ENCODE assay signal across 8 cellular contexts in the genomic region with DNA sequence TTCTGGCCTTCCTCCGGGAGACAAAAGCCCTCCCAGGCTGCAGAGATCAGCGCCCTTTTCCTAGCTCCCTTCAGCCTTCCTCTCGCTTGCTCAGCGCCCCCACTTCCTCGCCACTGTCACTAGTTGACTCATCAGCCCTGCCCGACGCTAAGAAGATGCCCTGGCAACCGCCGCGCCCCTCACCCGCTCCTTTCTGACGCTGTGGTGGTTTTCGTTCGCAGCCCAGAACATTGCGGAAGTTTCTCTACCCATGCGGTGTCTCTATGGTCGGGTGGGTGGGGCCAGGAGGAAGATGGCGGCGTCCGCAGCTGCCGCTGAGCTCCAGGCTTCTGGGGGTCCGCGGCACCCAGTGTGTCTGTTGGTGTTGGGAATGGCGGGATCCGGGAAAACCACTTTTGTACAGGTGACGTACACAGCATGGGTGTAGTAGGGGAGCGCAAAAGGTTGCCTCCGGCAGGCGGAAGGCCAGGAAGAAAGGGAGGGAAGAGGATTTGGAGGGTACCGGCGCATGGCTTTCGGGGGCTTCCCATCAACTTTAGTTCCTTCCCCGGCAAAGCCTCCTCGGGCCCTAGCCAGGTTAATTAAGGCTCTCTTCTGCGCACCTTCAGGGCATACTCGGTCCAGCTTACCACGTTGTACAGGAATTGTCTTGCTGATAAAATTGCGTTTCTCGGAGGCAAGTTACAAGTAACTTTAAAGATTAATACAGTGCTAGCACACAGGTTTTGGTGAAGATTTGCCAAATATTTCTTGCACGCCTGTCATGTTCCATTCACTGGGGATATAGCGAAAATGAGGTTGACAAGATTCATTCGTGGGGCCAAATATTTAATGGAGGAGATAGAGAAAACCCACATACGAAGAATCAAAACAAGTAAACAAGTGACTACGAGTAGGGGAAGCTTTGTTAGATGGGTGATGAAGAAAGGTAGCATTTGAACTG. TPM values are rescaled to one million over a fixed set of nuclear protein-coding genes. Genes with fewer than 3 reads are reported as not detected.
DNase-seq lines count a peak whose midpoint lies in the region; ATAC-seq and TF ChIP-seq lines count a peak whose summit lies in the region.

A gene with protein sequence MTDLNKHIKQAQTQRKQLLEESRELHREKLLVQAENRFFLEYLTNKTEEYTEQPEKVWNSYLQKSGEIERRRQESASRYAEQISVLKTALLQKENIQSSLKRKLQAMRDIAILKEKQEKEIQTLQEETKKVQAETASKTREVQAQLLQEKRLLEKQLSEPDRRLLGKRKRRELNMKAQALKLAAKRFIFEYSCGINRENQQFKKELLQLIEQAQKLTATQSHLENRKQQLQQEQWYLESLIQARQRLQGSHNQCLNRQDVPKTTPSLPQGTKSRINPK (minus strand): TSS at position 246 of the 943 bp plus-strand sequence. CDS start 1,213 bp downstream, outside the sequence.
A gene (plus strand): TSS at position 284 of the 943 bp plus-strand sequence. CDS start 9 bp downstream, at position 293.

- peaks cover 13 to 20% of the 10 kb centered on the region in 2 donors for H3K4me1 Mint-ChIP-seq in natural killer cell

- H3K27ac Mint-ChIP-seq in natural killer cell: no peak within 1 kb of the TSS

- peaks cover 11% of the 10 kb centered on the region for H3K36me3 Mint-ChIP-seq in natural killer cell

- no peaks in the 10 kb centered on the region for H3K27me3 Mint-ChIP-seq in natural killer cell (ENCODE audit: low read depth in 2 of 2)

- H3K27ac ChIP-seq in DOHH2 (ENCODE audit: low read depth, low read length): peak within 1 kb of the TSS; percentile 26
- H3K27ac ChIP-seq in Panc1 (ENCODE audit: low read length): peak within 1 kb of the TSS; percentile 92

- H3K4me1 ChIP-seq in DOHH2 (ENCODE audit: control insufficient read depth, low read length) (peaks cover 31% of the 10 kb centered on the region), Panc1 (ENCODE audit: control insufficient read depth, insufficient read depth, low read length) (peaks cover 8% of the 10 kb centered on the region)

- peaks cover 7% of the 10 kb centered on the region; the same call in 1 of the 2 replicates for H3F3A ChIP-seq in DOHH2 (ENCODE audit: control insufficient read depth, insufficient read depth)

- H3K9me3 ChIP-seq in DOHH2 (ENCODE audit: control insufficient read depth, insufficient read depth, low read length) (no peaks in the 10 kb centered on the region), Panc1 (ENCODE audit: control insufficient read depth, insufficient read depth, low read depth, low read length) (no peaks in the 10 kb centered on the region)

- H3K4me2 ChIP-seq in DOHH2 (ENCODE audit: low read length): peak within 1 kb of the TSS; percentile 74

- peaks cover 20% of the 10 kb centered on the region for H3K79me2 ChIP-seq in DOHH2 (ENCODE audit: control insufficient read depth, low read length)

- H3K27me3 ChIP-seq in DOHH2 (ENCODE audit: control insufficient read depth, low read length) (no peaks in the 10 kb centered on the region), Panc1 (ENCODE audit: control insufficient read depth, insufficient read depth, low read length) (no peaks in the 10 kb centered on the region)

- H4K20me1 ChIP-seq in DOHH2 (ENCODE audit: control insufficient read depth, insufficient read depth, low read depth, low read length): no peaks in the 10 kb centered on the region

- DNase-seq in KG1 (lab: John Stamatoyannopoulos, UW) (peak; percentile 88), Panc1 (ENCODE audit: low read depth, low spot score) (peak; percentile 53), activated T-helper 1 cell treated with Interleukin-2 at 50 U/mL for 16 hours (ENCODE audit: low read depth) (peak; percentile 90), fibroblast of peridontal ligament (ENCODE audit: extremely low read depth) (peak; percentile 91), natural killer cell (peak; percentile 92)
- peak; percentile 87 to 93 (median 91) for DNase-seq in stimulated activated naive CD4-positive, alpha-beta T cell (lab: John Stamatoyannopoulos, UW)

- TF ChIP-seq CTCF in DOHH2 (IDR thresholded peaks at IDR 0.05; ENCODE audit: low read depth, low read length, poor library complexity, severe bottlenecking) (no peak), Panc1 (IDR thresholded peaks at IDR 0.05) (no peak), natural killer cell (IDR thresholded peaks at IDR 0.05) (no peak)

- no peaks in the 10 kb centered on the region for H3K9me2 ChIP-seq in DOHH2 (replicated peaks; ENCODE audit: control insufficient read depth, low read length)

- BruUV-seq in Panc1 (replicated peaks; lab: Mats Ljungman, UMichigan): TSS peak; percentile 86

- POLR2A ChIA-PET in Panc1 (lab: Charles Lee): interaction anchor here (0.9 kb wide), 1 partner anchor 15 kb away, joined by 3 read pairs; no protein-coding TSS in a partner anchor

- in situ Hi-C loops in Panc1 (cut with HindIII; ENCODE audit: low pct_unique_long_range_greater_than_20kb, low sequenced_read_pairs): no loop called here

- peak within 1 kb of the TSS; percentile 88 for H3K4me3 ChIP-seq in DOHH2 (ENCODE audit: low read length)
- H3K4me3 ChIP-seq in Panc1 (ENCODE audit: low read depth in 2 of 2, low read length in 2 of 2): peak within 1 kb of the TSS; percentile 77 to 100

- intact Hi-C loops in Panc1 (cut with micrococcal nuclease; ENCODE audit: unreplicated experiment): loop anchor here (5.0 kb wide), 1 partner anchor 222 kb away; a partner anchor contains a TSS
- intact Hi-C loops in natural killer cell (cut with micrococcal nuclease): loop anchor here (1.0 to 5.0 kb wide), 4 partner anchors 33 to 140 kb away; a partner anchor contains a TSS

- H3K4me3 Mint-ChIP-seq in natural killer cell: no peak within 1 kb of the TSS

- H3K36me3 ChIP-seq in DOHH2 (ENCODE audit: control insufficient read depth, low read length): peaks cover 50% of the 10 kb centered on the region
- peaks cover 6% of the 10 kb centered on the region for H3K36me3 ChIP-seq in Panc1 (ENCODE audit: control insufficient read depth, insufficient read depth, low read length)

- ATAC-seq in GM21737 (IDR thresholded peaks at IDR 0.05; ENCODE audit: unreplicated experiment): peak; percentile 96
- ATAC-seq in Panc1: peak; percentile 99
- ATAC-seq in natural killer cell: peak; percentile 96 to 100 (median 99)

- CTCF ChIA-PET in Panc1 (lab: Charles Lee): interaction anchor here (0.6 kb wide), 2 partner anchors 91 kb away, joined by 3 read pairs; no protein-coding TSS in a partner anchor

- no peaks in the 10 kb centered on the region for H3K9me3 Mint-ChIP-seq in natural killer cell

RNA-seq across cellular contexts. Expression of the first gene that starts in this region (rescaled TPM):
- total RNA-seq in Panc1 (2021; ENCODE audit: unreplicated experiment) (5.9 TPM), natural killer cell (under 1 TPM; 0.25 to 0.58 (median 0.42) TPM)
- polyA plus RNA-seq in Panc1 (2012; ENCODE audit: insufficient read length): 4.2 TPM

RNA-seq across cellular contexts. Expression of the second gene that starts in this region (rescaled TPM):
- 37.2 TPM for total RNA-seq in Panc1 (2021; ENCODE audit: unreplicated experiment)
- polyA plus RNA-seq in Panc1 (2012; ENCODE audit: insufficient read length): 31.8 TPM
- 10 to 100 TPM; 31.5 to 36.1 (median 34.9) TPM for total RNA-seq in natural killer cell

Comparison
In these comparisons a context has a peak if more than half of its experiments do, and no peak if none do; other contexts are left out.
1. Peak in every context shown above with its lines: DNase-seq, ATAC-seq, H3K4me3 ChIP-seq and H3K27ac ChIP-seq.